9 cellular contexts compared by ENCODE assay signal in the genomic region with DNA sequence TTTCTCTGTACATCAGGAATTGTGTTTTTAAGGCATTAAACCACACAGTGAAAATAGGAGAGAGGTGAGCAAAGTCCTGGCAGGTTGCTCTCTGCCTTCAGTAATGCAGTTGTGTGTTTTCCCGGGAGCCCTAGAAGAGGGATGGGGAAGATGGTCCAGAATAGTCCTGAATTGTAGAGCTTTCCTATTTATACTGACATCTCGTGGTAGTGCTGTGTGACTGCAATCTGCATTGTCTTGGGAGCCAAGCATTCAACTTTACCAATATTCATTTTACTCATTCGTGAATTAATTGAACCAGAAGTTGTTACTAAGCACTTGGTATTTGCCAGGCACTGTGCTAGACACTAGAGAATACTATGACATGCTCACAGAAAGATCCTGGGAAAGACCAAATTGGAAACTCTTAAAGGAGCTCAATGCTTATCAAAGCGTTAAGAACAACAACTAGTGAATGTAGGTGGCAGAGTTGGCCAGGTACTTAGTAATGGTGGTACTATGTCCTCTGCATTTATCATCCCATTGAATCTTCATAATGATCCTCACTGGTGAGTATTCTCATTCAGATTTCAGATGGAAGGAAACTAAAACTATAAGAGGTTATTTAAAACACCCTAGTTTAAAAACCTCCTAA.
A peak's percentile ranks its signal among the peaks of the same experiment; 100 is the strongest.
DNase-seq lines count a peak whose midpoint lies in the region; TF ChIP-seq lines count a peak whose summit lies in the region.
"Had no signal": no experiment of that assay in that cellular context is flagged by ENCODE, and none has a peak within 500 bp of the region (broad histone marks: within the 10 kb centered on the region; RNA-seq: fewer than 3 reads in every experiment).

No MANE protein-coding gene starts in this region.

- H3K27ac Mint-ChIP-seq in glutamatergic neuron (ENCODE audit: unreplicated experiment), result no peak overlapping the region

- TF ChIP-seq CTCF in GM13976 (IDR thresholded peaks at IDR 0.05; ENCODE audit: borderline replicate concordance, control extremely low read depth, extremely low read depth, insufficient read depth, missing control alignments) (peak; percentile 54), VCaP (conservative IDR thresholded peaks at IDR 0.05) (peak; percentile 89), glutamatergic neuron (IDR thresholded peaks at IDR 0.05; ENCODE audit: partially characterized antibody, unreplicated experiment) (peak; percentile 69)

- no peak overlapping the region for H2BK5ac ChIP-seq in neuronal stem cell (ENCODE audit: low read length)

- H2AK5ac ChIP-seq in neuronal stem cell (ENCODE audit: low read depth, low read length), result no peak overlapping the region

- no peaks in the 10 kb centered on the region for H3K36me3 Mint-ChIP-seq in glutamatergic neuron (ENCODE audit: unreplicated experiment)

- in situ Hi-C loops in GM13976 (cut with MboI; ENCODE audit: low sequenced_read_pairs, unreplicated experiment), result no loop called here

- H3K27ac ChIP-seq in VCaP (no peak overlapping the region), neuronal stem cell (replicated peaks; ENCODE audit: low read length) (no peak overlapping the region)

- H3K79me1 ChIP-seq in neuronal stem cell (ENCODE audit: low read depth, low read length), result no peaks in the 10 kb centered on the region

- no peak overlapping the region for H3K4me3 ChIP-seq in neuronal stem cell (ENCODE audit: low read length in 2 of 2)
- H3K4me3 ChIP-seq: HAP-1 had no signal

- no peak overlapping the region for H2BK15ac ChIP-seq in neuronal stem cell (ENCODE audit: low read length)

- no peak overlapping the region for H2BK120ac ChIP-seq in neuronal stem cell (ENCODE audit: low read depth, low read length)

- WGBS in neuronal stem cell (ENCODE audit: extremely low coverage in 2 of 2, insufficient read length in 2 of 2, insufficient replicate concordance in 1 of 2), 2 donors, result no CpG with 5 or more reads among the region's 4 CpGs

- H4K8ac ChIP-seq in neuronal stem cell (ENCODE audit: low read depth, low read length), result no peak overlapping the region

- H3K4ac ChIP-seq in neuronal stem cell (ENCODE audit: low read length), result no peak overlapping the region

- H4K91ac ChIP-seq in neuronal stem cell (ENCODE audit: low read depth, low read length, poor library complexity), result no peak overlapping the region

- no peaks in the 10 kb centered on the region for H3K27me3 ChIP-seq in neuronal stem cell (ENCODE audit: control insufficient read depth in 3 of 3, insufficient read depth in 3 of 3, low read depth in 1 of 3, low read length in 3 of 3)

- H3K4me3 Mint-ChIP-seq in glutamatergic neuron (ENCODE audit: unreplicated experiment), result peak overlapping the region; percentile 16

- H3K9ac ChIP-seq in neuronal stem cell (ENCODE audit: low read depth, low read length, poor library complexity), result no peak overlapping the region

- H3K4me1 Mint-ChIP-seq in glutamatergic neuron (ENCODE audit: low read depth, unreplicated experiment), result peaks cover 23% of the 10 kb centered on the region

- H3K9me3 ChIP-seq in neuronal stem cell (replicated peaks in 1 of 2; ENCODE audit: control insufficient read depth in 2 of 2, insufficient read depth in 1 of 2, low read depth in 1 of 2, low read length in 2 of 2), result no peaks in the 10 kb centered on the region
- H3K9me3 ChIP-seq: HAP-1 had no signal

- H3K14ac ChIP-seq in neuronal stem cell (ENCODE audit: low read length), result no peak overlapping the region

- peaks cover 7 to 43% of the 10 kb centered on the region in 2 donors for H3K4me1 ChIP-seq in neuronal stem cell (ENCODE audit: control insufficient read depth in 2 of 2, insufficient read depth in 1 of 2, low read depth in 1 of 2, low read length in 2 of 2)
- H3K4me1 ChIP-seq: HAP-1 had no signal

- DNase-seq in AG08396 (ENCODE audit: low spot score) (peak; percentile 77), GM13976 (ENCODE audit: low spot score) (peak; percentile 30), M059J (ENCODE audit: low read depth) (peak; percentile 57), glutamatergic neuron (no peak), retina (peak; percentile 53), neuronal stem cell (ENCODE audit: low spot score) (no peak)
- DNase-seq in activated T-cell treated with anti-CD3 and anti-CD28 coated beads, Interleukin-2, amount 50 U/mL, for 1 hour, result no peak

- no peak overlapping the region for H3K4me2 ChIP-seq in neuronal stem cell (ENCODE audit: insufficient read depth, low read length, poor library complexity, severe bottlenecking)

- no peak overlapping the region for H3K18ac ChIP-seq in neuronal stem cell (ENCODE audit: low read length)

- H3K36me3 ChIP-seq in neuronal stem cell (replicated peaks in 1 of 2; ENCODE audit: control insufficient read depth in 2 of 2, insufficient read depth in 2 of 2, low read length in 2 of 2), result no peaks in the 10 kb centered on the region
- H3K36me3 ChIP-seq: HAP-1 had no signal

- H2BK12ac ChIP-seq in neuronal stem cell (ENCODE audit: low read length), result no peak overlapping the region

- H2AFZ ChIP-seq in neuronal stem cell (ENCODE audit: low read length), result no peak overlapping the region

- H3K9me3 Mint-ChIP-seq in glutamatergic neuron (ENCODE audit: unreplicated experiment), result no peaks in the 10 kb centered on the region

- no peak overlapping the region for H3K23ac ChIP-seq in neuronal stem cell (ENCODE audit: low read depth, low read length, poor library complexity)

- H3K27me3 Mint-ChIP-seq in glutamatergic neuron (ENCODE audit: unreplicated experiment), result peaks cover 2% of the 10 kb centered on the region

Comparison
In these comparisons a context has a peak if more than half of its experiments do, and no peak if none do; other contexts are left out.
1. DNase-seq: peak in AG08396 (single experiment), GM13976 (single experiment), M059J (single experiment) and retina (single experiment); none in glutamatergic neuron (single experiment), neuronal stem cell (single experiment) and activated T-cell treated with anti-CD3 and anti-CD28 coated beads, Interleukin-2, amount 50 U/mL, for 1 hour (single experiment).
2. Peak in every context shown above with its lines, with median percentiles within 50 percentile points of each other: CTCF ChIP-seq.